ENCODE assay signal across 1 cellular context in genomic region chr17:38906429-38907172, GRCh38.
TF ChIP-seq lines count a peak whose summit lies in the region.

No MANE protein-coding gene starts in this region.

TF ChIP-seq in H1, 55 proteins besides CTCF, POLR2A, EP300 and RAD21:
- TF ChIP-seq KDM1A (IDR thresholded peaks at IDR 0.05; ENCODE audit: borderline replicate concordance, low read length) (no peak), RFX5 (IDR thresholded peaks at IDR 0.05; ENCODE audit: borderline replicate concordance, low read depth, low read length) (no peak), BACH1 (IDR thresholded peaks at IDR 0.05; ENCODE audit: low read length) (no peak), BRCA1 (IDR thresholded peaks at IDR 0.05; ENCODE audit: low read depth, low read length) (no peak), CREB1 (IDR thresholded peaks at IDR 0.05) (no peak), HDAC6 (IDR thresholded peaks at IDR 0.05; ENCODE audit: low read depth, low read length) (no peak), SAP30 (IDR thresholded peaks at IDR 0.05; ENCODE audit: insufficient read depth, insufficient replicate concordance, low read length) (no peak), RNF2 (IDR thresholded peaks at IDR 0.05; ENCODE audit: borderline replicate concordance, low read depth, low read length, missing control alignments, poor library complexity, severe bottlenecking) (no peak), ZNF274 (IDR thresholded peaks at IDR 0.05; ENCODE audit: borderline replicate concordance, extremely low read depth, low read length) (no peak)
- TF ChIP-seq, protein P1, sequence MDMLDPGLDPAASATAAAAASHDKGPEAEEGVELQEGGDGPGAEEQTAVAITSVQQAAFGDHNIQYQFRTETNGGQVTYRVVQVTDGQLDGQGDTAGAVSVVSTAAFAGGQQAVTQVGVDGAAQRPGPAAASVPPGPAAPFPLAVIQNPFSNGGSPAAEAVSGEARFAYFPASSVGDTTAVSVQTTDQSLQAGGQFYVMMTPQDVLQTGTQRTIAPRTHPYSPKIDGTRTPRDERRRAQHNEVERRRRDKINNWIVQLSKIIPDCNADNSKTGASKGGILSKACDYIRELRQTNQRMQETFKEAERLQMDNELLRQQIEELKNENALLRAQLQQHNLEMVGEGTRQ (IDR thresholded peaks at IDR 0.05; ENCODE audit: low read length), result no peak
- TF ChIP-seq, protein P2, sequence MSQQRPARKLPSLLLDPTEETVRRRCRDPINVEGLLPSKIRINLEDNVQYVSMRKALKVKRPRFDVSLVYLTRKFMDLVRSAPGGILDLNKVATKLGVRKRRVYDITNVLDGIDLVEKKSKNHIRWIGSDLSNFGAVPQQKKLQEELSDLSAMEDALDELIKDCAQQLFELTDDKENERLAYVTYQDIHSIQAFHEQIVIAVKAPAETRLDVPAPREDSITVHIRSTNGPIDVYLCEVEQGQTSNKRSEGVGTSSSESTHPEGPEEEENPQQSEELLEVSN (IDR thresholded peaks at IDR 0.05), result no peak
- TF ChIP-seq, protein P3, sequence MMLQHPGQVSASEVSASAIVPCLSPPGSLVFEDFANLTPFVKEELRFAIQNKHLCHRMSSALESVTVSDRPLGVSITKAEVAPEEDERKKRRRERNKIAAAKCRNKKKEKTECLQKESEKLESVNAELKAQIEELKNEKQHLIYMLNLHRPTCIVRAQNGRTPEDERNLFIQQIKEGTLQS (IDR thresholded peaks at IDR 0.05; ENCODE audit: insufficient read depth, low read depth, low read length), result no peak
